ENCODE assay signal across 20 cellular contexts in genomic region chr7:142690554-142691182, GRCh38. TPM values are rescaled to one million over a fixed set of nuclear protein-coding genes. Genes with fewer than 3 reads are reported as not detected.
DNase-seq lines count a peak whose midpoint lies in the region; ATAC-seq, FAIRE-seq and TF ChIP-seq lines count a peak whose summit lies in the region.
"Had no signal": no experiment of that assay in that cellular context is flagged by ENCODE, and none has a peak within 500 bp of the region (broad histone marks: within the 10 kb centered on the region; RNA-seq: fewer than 3 reads in every experiment).

No MANE protein-coding gene starts in this region.

- DNase-seq in CD8-positive, alpha-beta T cell = no peak
- DNase-seq in K562 (ENCODE audit: extremely low read depth in 1 of 4, low spot score in 3 of 4) (no peak), GF-D8 (lab: John Stamatoyannopoulos, UW) (no peak), COLO829 (ENCODE audit: low spot score) (no peak), AML-193 (lab: John Stamatoyannopoulos, UW) (no peak), HFFc6 (no peak)
- DNase-seq: activated B cell treated with CpG ODN at 0.5 μM for 24 hours, BE2C, dermis blood vessel endothelial cell, DND-41, esophagus squamous epithelium, head of caudate nucleus, KG1, NCI-H1436 treated with DMSO at 0.1 percent for 48 hours, NCI-H446 had no signal

- H3K27ac ChIP-seq in CD8-positive, alpha-beta T cell (ENCODE audit: low read depth, low read length) = no peak overlapping the region
- H3K27ac ChIP-seq in K562 (ENCODE audit: extremely low read depth, low read depth, low read length) = no peak overlapping the region
- H3K27ac ChIP-seq: esophagus squamous epithelium, suprapubic skin had no signal

- H3K27me3 Mint-ChIP-seq in CD8-positive, alpha-beta T cell (ENCODE audit: low read depth) = no peaks in the 10 kb centered on the region
- peaks cover 5% of the 10 kb centered on the region for H3K27me3 Mint-ChIP-seq in IgD-negative memory B cell
- H3K27me3 Mint-ChIP-seq in HFFc6 (ENCODE audit: insufficient read depth) = peaks cover 6% of the 10 kb centered on the region
- H3K27me3 Mint-ChIP-seq: activated B cell treated with CpG ODN at 0.5 μM for 24 hours had no signal

- H3K9me1 ChIP-seq in K562 (ENCODE audit: control insufficient read depth, insufficient read depth, low read length) = no peaks in the 10 kb centered on the region

- intact Hi-C loops in CD8-positive, alpha-beta T cell (cut with DNase I, micrococcal nuclease) = no loop called here
- intact Hi-C loops in K562 (cut with micrococcal nuclease) = no loop called here

- TF ChIP-seq RAD21 in K562 (CRISPR knock-in tag; conservative IDR thresholded peaks at IDR 0.05 in 1 of 2, IDR thresholded peaks at IDR 0.05 in 1 of 2) = no peak

- ATAC-seq in CD8-positive, alpha-beta T cell = no peak
- ATAC-seq in GM19328 (IDR thresholded peaks at IDR 0.05; ENCODE audit: unreplicated experiment) = peak; percentile 52
- no peak for ATAC-seq in K562
- ATAC-seq: Panc1 had no signal

- POLR2A ChIA-PET in CD8-positive, alpha-beta T cell (lab: Charles Lee) = no interaction called here
- POLR2A ChIA-PET in K562 (lab: Yijun Ruan, JAX) = interaction anchor here (0.6 kb wide), 1 partner anchor 90 kb away, joined by 3 read pairs; no protein-coding TSS in a partner anchor

- H3K4me1 ChIP-seq in CD8-positive, alpha-beta T cell (ENCODE audit: insufficient read depth, low read length) = peaks cover 10% of the 10 kb centered on the region
- H3K4me1 ChIP-seq in K562 (replicated peaks in 1 of 2; ENCODE audit: control insufficient read depth in 2 of 2, insufficient read depth in 2 of 2, low read length in 2 of 2) = no peaks in the 10 kb centered on the region
- H3K4me1 ChIP-seq: BE2C, esophagus squamous epithelium, suprapubic skin had no signal

- no peaks in the 10 kb centered on the region for H4K20me1 ChIP-seq in K562 (replicated peaks; ENCODE audit: control insufficient read depth, insufficient read depth, low read length)

- no peaks in the 10 kb centered on the region for H3K36me3 Mint-ChIP-seq in CD8-positive, alpha-beta T cell
- H3K36me3 Mint-ChIP-seq in IgD-negative memory B cell (peaks cover 2% of the 10 kb centered on the region), HFFc6 (ENCODE audit: low read depth) (no peaks in the 10 kb centered on the region)
- H3K36me3 Mint-ChIP-seq: brain had no signal

- no peaks in the 10 kb centered on the region for H3K9me3 ChIP-seq in CD8-positive, alpha-beta T cell (ENCODE audit: low read length)
- H3K9me3 ChIP-seq in K562 (replicated peaks; ENCODE audit: control insufficient read depth, insufficient read depth, low read depth, low read length) = no peaks in the 10 kb centered on the region
- H3K9me3 ChIP-seq: BE2C, esophagus squamous epithelium, suprapubic skin had no signal

- H3K27me3 ChIP-seq in CD8-positive, alpha-beta T cell (ENCODE audit: insufficient read depth, low read length) = no peaks in the 10 kb centered on the region
- H3K27me3 ChIP-seq in K562 (ENCODE audit: control insufficient read depth in 2 of 2, insufficient read depth in 2 of 2, low read length in 2 of 2) = no peaks in the 10 kb centered on the region
- H3K27me3 ChIP-seq: BE2C, esophagus squamous epithelium, suprapubic skin had no signal

- peaks cover 27% of the 10 kb centered on the region for H3K4me1 Mint-ChIP-seq in CD8-positive, alpha-beta T cell (ENCODE audit: low read depth)
- peaks cover 5 to 9% (median 6%) of the 10 kb centered on the region in 3 donors for H3K4me1 Mint-ChIP-seq in IgD-negative memory B cell
- H3K4me1 Mint-ChIP-seq in HFFc6 (ENCODE audit: low read depth) = no peaks in the 10 kb centered on the region
- H3K4me1 Mint-ChIP-seq: brain had no signal

- no peaks in the 10 kb centered on the region for H3K9me3 Mint-ChIP-seq in CD8-positive, alpha-beta T cell
- H3K9me3 Mint-ChIP-seq in IgD-negative memory B cell (no peaks in the 10 kb centered on the region), HFFc6 (no peaks in the 10 kb centered on the region)
- H3K9me3 Mint-ChIP-seq: activated B cell treated with CpG ODN at 0.5 μM for 24 hours, brain had no signal

- no peaks in the 10 kb centered on the region for H3K36me3 ChIP-seq in CD8-positive, alpha-beta T cell (ENCODE audit: insufficient read depth, low read length)
- no peaks in the 10 kb centered on the region for H3K36me3 ChIP-seq in K562 (ENCODE audit: control insufficient read depth, insufficient read depth, low read length)
- H3K36me3 ChIP-seq: BE2C, esophagus squamous epithelium, suprapubic skin had no signal

- TF ChIP-seq CTCF in CD8-positive, alpha-beta T cell (IDR thresholded peaks at IDR 0.05) = no peak
- TF ChIP-seq CTCF in K562 (IDR thresholded peaks at IDR 0.05 in 2 of 3, conservative IDR thresholded peaks at IDR 0.05 in 1 of 3; ENCODE audit: insufficient read depth in 2 of 3, low read depth in 1 of 3, low read length in 3 of 3) (no peak), HFFc6 (IDR thresholded peaks at IDR 0.05) (no peak)

- WGBS in K562 (ENCODE audit: insufficient coverage, low coverage, missing lambda C conversion rate) = 7% methylated on average over 2 of the region's 2 CpGs

- no peak overlapping the region for H3K4me3 ChIP-seq in CD8-positive, alpha-beta T cell (ENCODE audit: low read depth, low read length)
- H3K4me3 ChIP-seq in K562 = no peak overlapping the region
- H3K4me3 ChIP-seq: esophagus squamous epithelium, suprapubic skin had no signal

- BruUV-seq in K562 (replicated peaks; lab: Mats Ljungman, UMichigan) = no TSS peak

- TF ChIP-seq POLR2A in K562 (conservative IDR thresholded peaks at IDR 0.05) = no peak

- no peak overlapping the region for H2AFZ ChIP-seq in K562 (ENCODE audit: low read depth, low read length)

- no peak overlapping the region for H3K9ac ChIP-seq in K562 (ENCODE audit: insufficient read depth in 1 of 2, low read depth in 2 of 2, low read length in 2 of 2)

- no peak for TF ChIP-seq EP300 in K562 (IDR thresholded peaks at IDR 0.05; ENCODE audit: low read length)

- H3K4me3 Mint-ChIP-seq in CD8-positive, alpha-beta T cell = no peak overlapping the region
- H3K4me3 Mint-ChIP-seq in IgD-negative memory B cell (no peak overlapping the region), HFFc6 (no peak overlapping the region)
- H3K4me3 Mint-ChIP-seq: activated B cell treated with CpG ODN at 0.5 μM for 24 hours, brain had no signal

- no peak for FAIRE-seq in K562 (lab: Jason Lieb, UNC)

- CTCF ChIA-PET in CD8-positive, alpha-beta T cell (lab: Charles Lee) = no interaction called here
- CTCF ChIA-PET in K562 (lab: Yijun Ruan, JAX; ENCODE audit: low intra/inter-chr PET ratio) = no interaction called here

- no peak overlapping the region for H3K4me2 ChIP-seq in K562 (ENCODE audit: insufficient read depth, low read length)

- no peaks in the 10 kb centered on the region for H3K79me2 ChIP-seq in K562 (ENCODE audit: control insufficient read depth, insufficient read depth, low read length)

- H3K27ac Mint-ChIP-seq in CD8-positive, alpha-beta T cell = peak overlapping the region; percentile 62
- peak overlapping the region in 2 of 3 donors; percentile 9 to 34 for H3K27ac Mint-ChIP-seq in IgD-negative memory B cell
- H3K27ac Mint-ChIP-seq in HFFc6 = no peak overlapping the region
- H3K27ac Mint-ChIP-seq: activated B cell treated with CpG ODN at 0.5 μM for 24 hours, brain had no signal

- in situ Hi-C loops in K562 (cut with MboI) = no loop called here

TF ChIP-seq in K562, 482 proteins besides CTCF, POLR2A, EP300 and RAD21:
- TF ChIP-seq TAF9B (IDR thresholded peaks at IDR 0.05; ENCODE audit: partially characterized antibody) (no peak), ETV6 (IDR thresholded peaks at IDR 0.05; ENCODE audit: borderline replicate concordance in 1 of 2, low read depth in 2 of 2, low read length in 1 of 2) (no peak), ETV6 (CRISPR knock-in tag; IDR thresholded peaks at IDR 0.05; ENCODE audit: borderline replicate concordance) (no peak), SPI1 (IDR thresholded peaks at IDR 0.05; ENCODE audit: borderline replicate concordance, low read depth, low read length) (peak; percentile 93), SAP30 (IDR thresholded peaks at IDR 0.05; ENCODE audit: borderline replicate concordance, insufficient read depth, low read depth, low read length, poor library complexity, severe bottlenecking) (no peak), SP1 (CRISPR knock-in tag; IDR thresholded peaks at IDR 0.05) (0 out of 2 replicates have a peak, but pooled peaks have one; percentile 22), ATF3 (IDR thresholded peaks at IDR 0.05) (no peak), ATF3 (CRISPR knock-in tag; conservative IDR thresholded peaks at IDR 0.05) (no peak)

RNA-seq across cellular contexts. Expression of gene PRSS1, which starts 58.6 kb away (rescaled TPM):
- not detected for total RNA-seq in CD8-positive, alpha-beta T cell
- polyA plus RNA-seq in IgD-negative memory B cell (not detected), K562 (2011; rRNA removed) (not detected in 2 replicates), K562 (2014; fragmentation: Illumina TruSeq; extraction: Trizol) (not detected in 2 replicates), K562 (2014; fragmentation: Nextera tagmentation; extraction: Ambion mirVana) (under 1 TPM; 0.07 to 0.20 TPM), K562 (2014; rRNA removed) (not detected in 2 replicates)
- not detected in 2 replicates for total RNA-seq in K562 (2011; cell fraction: chromatin; rRNA removed; ENCODE audit: low replicate concordance)
- not detected in 2 replicates for total RNA-seq in K562 (2011; cell fraction: nucleolus; rRNA removed)
- total RNA-seq in K562 (2011; cell fraction: nucleoplasm; rRNA removed) = not detected in 2 replicates
- total RNA-seq in K562 (2014; rRNA removed) (not detected in 2 replicates), K562 (2014; rRNA removed; fragmentation: Illumina TruSeq; extraction: Trizol) (not detected in 2 replicates), K562 (2015; rRNA removed; fragmentation: Illumina TruSeq; extraction: Trizol) (not detected in 2 replicates), K562 (2021) (6.6 and 8.8 TPM in 2 replicates)
- polyA plus RNA-seq in K562 (2011; cell fraction: cytosol; rRNA removed) = not detected in 2 replicates
- 0.27 TPM in 1 of 2 replicates, not detected in the other for polyA plus RNA-seq in K562 (2011; cell fraction: nucleus; rRNA removed)
- polyA plus RNA-seq in K562 (2012) = 0.86 TPM in 1 of 2 replicates, not detected in the other
- not detected in 2 replicates for polyA minus RNA-seq in K562 (2011; rRNA and poly(A)+ RNA removed)
- not detected in 2 replicates for polyA minus RNA-seq in K562 (2011; cell fraction: cytosol; rRNA and poly(A)+ RNA removed)
- not detected in 2 replicates for polyA minus RNA-seq in K562 (2011; cell fraction: nucleus; rRNA and poly(A)+ RNA removed)
- total RNA-seq in HFFc6 (2021; fragmentation: NEBNext Ultra II Directional; extraction: Animal tissue kit (Norgen Biotek cat#: 25700)) = not detected
- total RNA-seq: activated B cell treated with CpG ODN at 0.5 μM for 24 hours, dermis blood vessel endothelial cell, esophagus squamous epithelium, suprapubic skin had no signal
